In genomic region chr22:19825016-19825339, GRCh38 we compare ENCODE assay signal across 24 cellular contexts. TPM values are rescaled to one million over a fixed set of nuclear protein-coding genes. Genes with fewer than 3 reads are reported as not detected.
A peak's percentile ranks its signal among the peaks of the same experiment; 100 is the strongest.
DNase-seq lines count a peak whose midpoint lies in the region; ATAC-seq, FAIRE-seq and TF ChIP-seq lines count a peak whose summit lies in the region.
"Had no signal": no experiment of that assay in that cellular context is flagged by ENCODE, and none has a peak within 500 bp of the region (broad histone marks: within the 10 kb centered on the region; RNA-seq: fewer than 3 reads in every experiment).

No MANE protein-coding gene starts in this region.

- TF ChIP-seq EP300 in H1 (IDR thresholded peaks at IDR 0.05; ENCODE audit: borderline replicate concordance in 1 of 2, low read depth in 2 of 2, low read length in 2 of 2) = no peak

- peaks cover 15% of the 10 kb centered on the region for H3K4me1 Mint-ChIP-seq in osteocyte (ENCODE audit: unreplicated experiment)
- H3K4me1 Mint-ChIP-seq: activated naive CD8-positive, alpha-beta T cell treated with anti-CD3 and anti-CD28 coated beads for 36 hours; central memory CD8-positive, alpha-beta T cell had no signal

- H2AFZ ChIP-seq in DND-41 (ENCODE audit: low read depth, low read length) (no peak overlapping the region), H1 (ENCODE audit: low read length) (no peak overlapping the region)
- H2AFZ ChIP-seq: GM23338 had no signal

- no peak overlapping the region for H2BK20ac ChIP-seq in H1 (ENCODE audit: low read length)

- H3K79me1 ChIP-seq in H1 (ENCODE audit: low read depth, low read length) = no peaks in the 10 kb centered on the region

- H3K4ac ChIP-seq in H1 (replicated peaks; ENCODE audit: insufficient read length, low read depth, low read length) = peak overlapping the region; percentile 7

- no peak overlapping the region for H3K18ac ChIP-seq in H1 (ENCODE audit: extremely low read depth, low read length)

- DNase-seq in DND-41 = peak; percentile 3
- no peak for DNase-seq in RWPE1 (ENCODE audit: low spot score)
- DNase-seq in H1 (ENCODE audit: low read depth in 1 of 2, low spot score in 2 of 2) = peak in 1 of 2 experiments; percentile 42
- DNase-seq in osteocyte (ENCODE audit: extremely low spot score, unreplicated experiment) = peak; percentile 62
- DNase-seq in stimulated activated naive CD4-positive, alpha-beta T cell (lab: John Stamatoyannopoulos, UW) = no peak
- no peak for DNase-seq in substantia nigra (lab: John Stamatoyannopoulos, UW)
- DNase-seq: activated naive CD8-positive, alpha-beta T cell treated with anti-CD3 and anti-CD28 coated beads for 36 hours; CD4-positive, CD25-positive, alpha-beta regulatory T cell; KG1; naive B cell; NCI-H146; NCI-H524; NK-92 treated with Interleukin-12 subunit alpha and Interleukin-12 subunit beta, amount 100 ng/mL, for 24 hours; nucleus accumbens; stimulated activated CD4-positive, alpha-beta T cell treated with anti-CD3 and anti-CD28 coated beads, Interleukin-2, amount 100 ng/mL, for 24 hours had no signal

- no peak overlapping the region for H2BK12ac ChIP-seq in H1 (ENCODE audit: low read depth, low read length)

- no peak overlapping the region for H2BK15ac ChIP-seq in H1 (ENCODE audit: low read length)

- WGBS in H1 (ENCODE audit: extremely low coverage in 1 of 2, insufficient coverage in 1 of 2, insufficient read length in 1 of 2, insufficient replicate concordance in 2 of 2, low coverage in 1 of 2, low lambda C conversion rate in 2 of 2, missing lambda C conversion rate in 1 of 2), 2 experiments = 92% methylated on average over 5 of the region's 5 CpGs; no CpG with 5 or more reads in 1 of the 2 experiments

- H2AK5ac ChIP-seq in H1 (ENCODE audit: low read depth, low read length) = no peak overlapping the region

- no peaks in the 10 kb centered on the region for H3K9me3 ChIP-seq in DND-41 (ENCODE audit: insufficient read depth, low read length, severe bottlenecking)
- H3K9me3 ChIP-seq in H1 (ENCODE audit: insufficient read depth in 2 of 2, low read depth in 1 of 2, low read length in 1 of 2) = no peaks in the 10 kb centered on the region; a peak in 1 of 4 replicates
- H3K9me3 ChIP-seq: SJCRH30, suprapubic skin had no signal

- H4K91ac ChIP-seq in H1 (replicated peaks; ENCODE audit: insufficient read length, low read length) = no peak overlapping the region

- H3K4me2 ChIP-seq in DND-41 (ENCODE audit: insufficient read depth, low read length) (no peak overlapping the region), H1 (ENCODE audit: insufficient read depth in 1 of 2, low read depth in 2 of 2, low read length in 2 of 2) (no peak overlapping the region)
- H3K4me2 ChIP-seq: GM23338, smooth muscle cell had no signal

- H3K27ac ChIP-seq in DND-41 (ENCODE audit: low read length) (peak overlapping the region; percentile 25; the same call in 1 of the 2 replicates), RWPE1 (peak overlapping the region; percentile 69), H1 (ENCODE audit: low read depth, low read length) (no peak overlapping the region), substantia nigra (ENCODE audit: low read depth, low read length, poor library complexity, severe bottlenecking) (no peak overlapping the region)
- H3K27ac ChIP-seq: SJCRH30 had no signal

- no peak for TF ChIP-seq RAD21 in H1 (IDR thresholded peaks at IDR 0.05 in 1 of 2, conservative IDR thresholded peaks at IDR 0.05 in 1 of 2; ENCODE audit: low read depth in 2 of 2, low read length in 2 of 2)

- no peak overlapping the region for H3K4me3 Mint-ChIP-seq in osteocyte (ENCODE audit: unreplicated experiment)
- H3K4me3 Mint-ChIP-seq: activated naive CD8-positive, alpha-beta T cell treated with anti-CD3 and anti-CD28 coated beads for 36 hours; CD4-positive, CD25-positive, alpha-beta regulatory T cell; central memory CD8-positive, alpha-beta T cell; GM23338; memory B cell; naive B cell; T-cell had no signal

- no peaks in the 10 kb centered on the region for H3K23me2 ChIP-seq in H1 (ENCODE audit: low read depth, low read length)

- no peak overlapping the region for H3K14ac ChIP-seq in H1 (ENCODE audit: insufficient read length)

- no peaks in the 10 kb centered on the region for H3K27me3 Mint-ChIP-seq in osteocyte (ENCODE audit: unreplicated experiment)
- H3K27me3 Mint-ChIP-seq: activated naive CD8-positive, alpha-beta T cell treated with anti-CD3 and anti-CD28 coated beads for 36 hours; CD4-positive, CD25-positive, alpha-beta regulatory T cell; central memory CD8-positive, alpha-beta T cell; memory B cell; T-cell had no signal

- H3K9ac ChIP-seq in DND-41 (ENCODE audit: low read depth, low read length) (no peak overlapping the region), H1 (replicated peaks in 1 of 4; ENCODE audit: extremely low read depth in 1 of 4, low read depth in 3 of 4, low read length in 3 of 4) (no peak overlapping the region)

- no peak overlapping the region for H3K56ac ChIP-seq in H1 (replicated peaks; ENCODE audit: insufficient read length, low read depth, low read length)

- no peak overlapping the region for H2BK120ac ChIP-seq in H1 (replicated peaks; ENCODE audit: low read depth, low read length)

- CTCF ChIA-PET in RWPE1 (lab: Yijun Ruan, JAX) = no interaction called here
- CTCF ChIA-PET in H1 (lab: Charles Lee; ENCODE audit: partially characterized antibody) = interaction anchor here (0.6 to 1.9 kb wide), 4 partner anchors 17 to 87 kb away, joined by 3 to 5 read pairs (median 4); no protein-coding TSS in a partner anchor

- H3K27me3 ChIP-seq in DND-41 (ENCODE audit: insufficient read depth, low read length, poor library complexity) (no peaks in the 10 kb centered on the region), H1 (replicated peaks in 1 of 4; ENCODE audit: control insufficient read depth in 3 of 4, extremely low read depth in 1 of 4, insufficient read depth in 3 of 4, low read length in 3 of 4) (peaks cover 0 to 2% (median 0%) of the 10 kb centered on the region in 4 experiments; a peak in 1 of 7 replicates)
- H3K27me3 ChIP-seq: SJCRH30, suprapubic skin had no signal

- H4K8ac ChIP-seq in H1 (ENCODE audit: extremely low read depth, insufficient read depth, low read length) = no peak overlapping the region; the same call in 1 of the 2 replicates

- H3K23ac ChIP-seq in H1 (ENCODE audit: insufficient read length) = no peak overlapping the region

- TF ChIP-seq CTCF in DND-41 (IDR thresholded peaks at IDR 0.05; ENCODE audit: borderline replicate concordance, extremely low read depth, low read length, poor library complexity, severe bottlenecking) (no peak), RWPE1 (conservative IDR thresholded peaks at IDR 0.05; ENCODE audit: low read depth) (no peak), H1 (IDR thresholded peaks at IDR 0.05; ENCODE audit: control extremely low read depth in 1 of 3, insufficient read depth in 1 of 3, low read depth in 1 of 3, low read length in 3 of 3) (no peak), osteocyte (IDR thresholded peaks at IDR 0.05) (no peak)

- peaks cover 2% of the 10 kb centered on the region for H3K36me3 Mint-ChIP-seq in osteocyte (ENCODE audit: unreplicated experiment)
- H3K36me3 Mint-ChIP-seq: activated naive CD8-positive, alpha-beta T cell treated with anti-CD3 and anti-CD28 coated beads for 36 hours; naive B cell had no signal

- H3K79me2 ChIP-seq in DND-41 (ENCODE audit: insufficient read depth, low read length) = peaks cover 49% of the 10 kb centered on the region
- H3K79me2 ChIP-seq in H1 (ENCODE audit: control insufficient read depth in 1 of 2, insufficient read depth in 2 of 2, low read length in 2 of 2) = no peaks in the 10 kb centered on the region

- no peak for FAIRE-seq in H1 (lab: Jason Lieb, UNC)

- no peak overlapping the region for H2BK5ac ChIP-seq in H1 (ENCODE audit: low read depth, low read length)

- H3K9me3 Mint-ChIP-seq in osteocyte (ENCODE audit: unreplicated experiment) = no peaks in the 10 kb centered on the region
- H3K9me3 Mint-ChIP-seq: activated naive CD8-positive, alpha-beta T cell treated with anti-CD3 and anti-CD28 coated beads for 36 hours; CD4-positive, CD25-positive, alpha-beta regulatory T cell; central memory CD8-positive, alpha-beta T cell; GM23338; memory B cell; T-cell had no signal

- ATAC-seq in DND-41 (ENCODE audit: insufficient read depth, low read depth) (no peak), GM19395 (IDR thresholded peaks at IDR 0.05; ENCODE audit: unreplicated experiment) (no peak)
- ATAC-seq: Panc1, T-cell had no signal

- H4K20me1 ChIP-seq in DND-41 (ENCODE audit: insufficient read depth, low read length) (peaks cover 31% of the 10 kb centered on the region), H1 (replicated peaks in 1 of 2; ENCODE audit: control insufficient read depth in 1 of 2, insufficient read depth in 2 of 2, low read length in 2 of 2) (peaks cover 2 to 10% of the 10 kb centered on the region in 2 experiments)

- H3K4me3 ChIP-seq in DND-41 (ENCODE audit: low read depth in 1 of 2, low read length in 2 of 2) (no peak overlapping the region), H1 (ENCODE audit: extremely low read depth in 1 of 4, insufficient read depth in 2 of 4, low read depth in 3 of 4, low read length in 4 of 4) (no peak overlapping the region)
- H3K4me3 ChIP-seq: GM23338, SJCRH30, smooth muscle cell, suprapubic skin had no signal

- H4K5ac ChIP-seq in H1 (ENCODE audit: insufficient read length, low read depth, low read length) = no peak overlapping the region

- TF ChIP-seq POLR2A in H1 (IDR thresholded peaks at IDR 0.05; ENCODE audit: control extremely low read depth in 1 of 2, low read depth in 2 of 2, low read length in 2 of 2) = no peak

- POLR2A ChIA-PET in RWPE1 (lab: Yijun Ruan, JAX; ENCODE audit: low non-redundant PET) (no interaction called here), H1 (lab: Charles Lee; ENCODE audit: partially characterized antibody) (interaction anchor here (0.6 to 0.8 kb wide), 3 partner anchors 8 to 133 kb away, joined by 3 to 5 read pairs (median 3); no protein-coding TSS in a partner anchor)

- H3K4me1 ChIP-seq in DND-41 (ENCODE audit: insufficient read depth, low read length) (no peaks in the 10 kb centered on the region), H1 (replicated peaks in 1 of 4; ENCODE audit: control insufficient read depth in 3 of 4, insufficient read depth in 4 of 4, low read length in 3 of 4) (peaks cover 0 to 10% (median 1%) of the 10 kb centered on the region in 4 experiments; a peak in 4 of 7 replicates)

- H3K36me3 ChIP-seq in DND-41 (ENCODE audit: insufficient read depth, low read length) (peaks cover 18% of the 10 kb centered on the region), H1 (ENCODE audit: control insufficient read depth in 2 of 4, insufficient read depth in 4 of 4, low read length in 3 of 4) (no peaks in the 10 kb centered on the region)
- H3K36me3 ChIP-seq: suprapubic skin had no signal

- no peak overlapping the region for H3K27ac Mint-ChIP-seq in osteocyte (ENCODE audit: unreplicated experiment)
- H3K27ac Mint-ChIP-seq: activated naive CD8-positive, alpha-beta T cell treated with anti-CD3 and anti-CD28 coated beads for 36 hours; CD4-positive, CD25-positive, alpha-beta regulatory T cell; GM23338; memory B cell; T-cell had no signal

RNA-seq across cellular contexts. Expression of gene GNB1L, which starts 29.7 kb away (rescaled TPM):
- 14.3 and 15.6 TPM in 2 replicates for total RNA-seq in H1 (2021; fragmentation: NEBNext Ultra II Directional; extraction: Animal tissue kit (Norgen Biotek cat#: 25700))
- 14.0 and 23.2 TPM in 2 replicates for polyA plus RNA-seq in H1 (2011; rRNA removed)
- polyA plus RNA-seq in H1 (2011; cell fraction: cytosol; rRNA removed) = 17.3 TPM
- 21.9 TPM for polyA plus RNA-seq in H1 (2011; cell fraction: nucleus; rRNA removed)
- 9.1 to 18.9 TPM (median 16.9 TPM) in 4 replicates for polyA plus RNA-seq in H1 (2012, experiment 1 of 2)
- 14.8 TPM for polyA plus RNA-seq in H1 (2012, experiment 2 of 2)
- polyA plus RNA-seq in H1 (2013, experiment 1 of 2) = 5.8 TPM
- polyA plus RNA-seq in H1 (2013, experiment 2 of 2) = 5.3 TPM
- 3.8 and 4.5 TPM in 2 replicates for polyA minus RNA-seq in H1 (2011; rRNA and poly(A)+ RNA removed)
- 6.1 TPM for polyA minus RNA-seq in H1 (2011; cell fraction: cytosol; rRNA and poly(A)+ RNA removed)
- polyA minus RNA-seq in H1 (2011; cell fraction: nucleus; rRNA and poly(A)+ RNA removed) = 5.6 TPM
- 6.0 and 6.1 TPM in 2 replicates for total RNA-seq in osteocyte

RNA-seq across cellular contexts. Expression of gene RTL10, which starts 29.7 kb away (rescaled TPM):
- total RNA-seq in H1 (2021; fragmentation: NEBNext Ultra II Directional; extraction: Animal tissue kit (Norgen Biotek cat#: 25700)) = 16.1 and 18.8 TPM in 2 replicates
- 11.5 and 15.5 TPM in 2 replicates for polyA plus RNA-seq in H1 (2011; rRNA removed)
- polyA plus RNA-seq in H1 (2011; cell fraction: cytosol; rRNA removed) = 9.8 TPM
- polyA plus RNA-seq in H1 (2011; cell fraction: nucleus; rRNA removed) = 21.7 TPM
- polyA plus RNA-seq in H1 (2012, experiment 1 of 2) = 9.6 to 13.3 TPM (median 12.3 TPM) in 4 replicates
- 9.3 TPM for polyA plus RNA-seq in H1 (2012, experiment 2 of 2)
- polyA plus RNA-seq in H1 (2013, experiment 1 of 2) = 7.9 TPM
- polyA plus RNA-seq in H1 (2013, experiment 2 of 2) = 7.7 TPM
- 32.1 and 33.6 TPM in 2 replicates for polyA minus RNA-seq in H1 (2011; rRNA and poly(A)+ RNA removed)
- polyA minus RNA-seq in H1 (2011; cell fraction: cytosol; rRNA and poly(A)+ RNA removed) = 10.3 TPM
- 21.5 TPM for polyA minus RNA-seq in H1 (2011; cell fraction: nucleus; rRNA and poly(A)+ RNA removed)
- total RNA-seq in osteocyte = 28.5 and 30.4 TPM in 2 replicates

Comparison
In these comparisons a context has a peak if more than half of its experiments do, and no peak if none do; other contexts are left out.
1. DNase-seq: peak in DND-41 (single experiment) and osteocyte (single experiment); none in RWPE1 (single experiment), stimulated activated naive CD4-positive, alpha-beta T cell (0 of 6) and substantia nigra (0 of 49).
2. H3K27ac ChIP-seq: peak in DND-41 (single experiment) and RWPE1 (single experiment); none in H1 (single experiment) and substantia nigra (single experiment).